ENCODE assay signal across 22 cellular contexts in genomic region chr10:44427479-44427878, GRCh38. TPM values are rescaled to one million over a fixed set of nuclear protein-coding genes. Genes with fewer than 3 reads are reported as not detected.
"Had no signal": no experiment of that assay in that cellular context is flagged by ENCODE, and none has a peak within 500 bp of the region (broad histone marks: within the 10 kb centered on the region; RNA-seq: fewer than 3 reads in every experiment).

No MANE protein-coding gene starts in this region.

- DNase-seq: KBM-7, NCI-H1092, NCI-H1105 treated with DMSO at 0.1 percent for 48 hours, NCI-H1417 treated with DMSO at 0.1 percent for 48 hours, NCI-H146, NCI-H1694 treated with DMSO at 0.1 percent for 48 hours, NCI-H2029, NCI-H2081 treated with DMSO at 0.1 percent for 48 hours, NCI-H2171, NCI-H226, NCI-H446, NCI-H510A, NCI-H524 treated with DMSO at 0.1 percent for 48 hours, NCI-H69, NCI-H774, Right ventricle myocardium superior, RPMI8226, SIG-M5 had no signal

- H3K36me3 ChIP-seq: SJSA1 had no signal

- H3K4me1 ChIP-seq: SJSA1 had no signal

- H3K27ac ChIP-seq: SJSA1, SK-N-MC had no signal

- H3K27me3 ChIP-seq: SJSA1 had no signal

- H3K4me3 ChIP-seq: SJSA1, SK-N-MC had no signal

- H3K9me3 ChIP-seq: SJSA1 had no signal

RNA-seq across cellular contexts. Expression of gene CXCL12, which starts 42.6 kb away (rescaled TPM):
- total RNA-seq: HT-29, MCF 10A, SJSA1 had no signal
